14 cellular contexts compared by ENCODE assay signal in the genomic region with DNA sequence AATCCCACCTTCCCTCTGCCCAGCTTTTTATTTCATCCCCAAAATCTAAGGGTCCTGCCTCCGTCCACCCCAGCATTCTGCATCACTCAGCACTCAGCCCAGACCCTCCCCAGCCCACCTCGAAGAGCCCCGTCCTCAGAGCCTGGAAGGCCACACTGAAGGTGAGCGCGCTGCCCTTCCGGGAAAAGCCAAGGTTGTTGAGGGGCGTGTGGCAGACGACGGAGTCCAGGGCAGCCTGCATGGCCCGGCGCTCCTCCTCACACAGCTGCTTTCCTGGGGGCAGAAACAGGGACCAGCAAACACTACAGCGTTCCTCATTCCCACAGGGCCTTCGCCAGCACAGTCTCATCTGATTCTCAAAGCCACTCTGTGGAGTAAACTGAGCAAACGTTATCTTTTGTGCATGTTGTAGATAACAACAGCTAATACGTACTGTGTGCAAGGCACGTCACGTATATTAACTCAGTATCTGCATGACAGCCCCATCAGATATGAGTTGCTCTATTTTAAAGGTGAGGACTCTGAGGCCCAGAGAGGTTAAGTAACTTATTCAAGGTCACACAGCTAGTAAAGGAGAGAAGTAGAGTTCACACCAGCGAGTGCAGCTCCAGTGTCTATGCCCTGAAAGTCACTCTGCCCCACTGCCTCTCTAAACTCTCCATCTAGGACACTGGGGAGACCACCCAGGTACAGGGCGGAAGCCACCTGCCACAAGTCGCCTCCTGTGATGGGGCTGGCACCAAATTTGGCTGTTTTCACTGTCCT. TPM values are rescaled to one million over a fixed set of nuclear protein-coding genes. Genes with fewer than 3 reads are reported as not detected.
A peak's percentile ranks its signal among the peaks of the same experiment; 100 is the strongest.
DNase-seq lines count a peak whose midpoint lies in the region; ATAC-seq, FAIRE-seq and TF ChIP-seq lines count a peak whose summit lies in the region.
"Had no signal": no experiment of that assay in that cellular context is flagged by ENCODE, and none has a peak within 500 bp of the region (broad histone marks: within the 10 kb centered on the region; RNA-seq: fewer than 3 reads in every experiment).

No MANE protein-coding gene starts in this region.

- H3K4me3 ChIP-seq in HepG2 (replicated peaks in 1 of 3; ENCODE audit: insufficient read depth in 1 of 3, low read depth in 2 of 3, low read length in 3 of 3) (no peak overlapping the region), right lobe of liver (no peak overlapping the region), transverse colon (no peak overlapping the region)
- H3K4me3 ChIP-seq in effector memory CD4-positive, alpha-beta T cell (ENCODE audit: insufficient read depth, low read depth, low read length, poor library complexity, severe bottlenecking): no peak overlapping the region
- H3K4me3 ChIP-seq: cardiac muscle cell, pancreas had no signal

- TF ChIP-seq POLR2A in HepG2 (IDR thresholded peaks at IDR 0.05; ENCODE audit: insufficient read depth in 1 of 2, low read depth in 2 of 2, low read length in 2 of 2): no peak
- no peak for TF ChIP-seq POLR2A in right lobe of liver (IDR thresholded peaks at IDR 0.05)
- TF ChIP-seq POLR2A in transverse colon (IDR thresholded peaks at IDR 0.05): no peak

- peaks cover 6% of the 10 kb centered on the region; the same call in 1 of the 2 replicates for H4K20me1 ChIP-seq in HepG2 (ENCODE audit: insufficient read depth, low read length)

- CTCF ChIA-PET in HepG2 (lab: Yijun Ruan, JAX; ENCODE audit: low intra/inter-chr PET ratio, low total read pairs) (no interaction called here), RWPE1 (lab: Yijun Ruan, JAX) (interaction anchor here (0.6 to 1.1 kb wide), 2 partner anchors 21 to 23 kb away, joined by 3 read pairs; no protein-coding TSS in a partner anchor)

- WGBS in HepG2 (ENCODE audit: low lambda C conversion rate): 94% methylated on average over 20 of the region's 20 CpGs
- WGBS in right lobe of liver (ENCODE audit: insufficient coverage, low coverage, low lambda C conversion rate, missing lambda C conversion rate): 82% methylated on average over 15 of the region's 20 CpGs
- WGBS in transverse colon (ENCODE audit: low coverage in 1 of 2), 2 donors: 86% methylated on average over 20 of the region's 20 CpGs; no CpG with 5 or more reads in 1 of the 2 donors

- H3K27me3 ChIP-seq in HepG2 (ENCODE audit: control insufficient read depth in 1 of 2, insufficient read depth in 2 of 2, low read length in 2 of 2) (peaks cover 0 to 4% of the 10 kb centered on the region in 2 experiments; a peak in 1 of 5 replicates), right lobe of liver (no peaks in the 10 kb centered on the region), transverse colon (no peaks in the 10 kb centered on the region)
- H3K27me3 ChIP-seq in effector memory CD4-positive, alpha-beta T cell (replicated peaks; ENCODE audit: control insufficient read depth, insufficient read depth, low read length, poor library complexity, severe bottlenecking): no peaks in the 10 kb centered on the region
- H3K27me3 ChIP-seq: cardiac muscle cell, pancreas had no signal

- POLR2A ChIA-PET in HepG2 (lab: Yijun Ruan, JAX): no interaction called here
- POLR2A ChIA-PET in RWPE1 (lab: Yijun Ruan, JAX; ENCODE audit: low non-redundant PET): interaction anchor here (0.5 to 1.4 kb wide), 2 partner anchors 21 to 273 kb away, joined by 4 read pairs; partner anchors contain the start of gene ZCWPW1

- no peak for TF ChIP-seq RAD21 in HepG2 (CRISPR knock-in tag; IDR thresholded peaks at IDR 0.05)

- H3K4me2 ChIP-seq in HepG2 (ENCODE audit: low read depth, low read length): no peak overlapping the region

- no peak for ATAC-seq in HepG2
- ATAC-seq in right lobe of liver: no peak
- ATAC-seq in HG03520 (IDR thresholded peaks at IDR 0.05; ENCODE audit: unreplicated experiment): no peak
- ATAC-seq: pancreas, PC-3 had no signal

- intact Hi-C loops in HepG2 (cut with micrococcal nuclease; ENCODE audit: unreplicated experiment) (no loop called here), right lobe of liver (cut with DNase I) (no loop called here), transverse colon (cut with DNase I; ENCODE audit: low total_unique reads) (no loop called here)

- peaks cover 6 to 24% of the 10 kb centered on the region in 2 experiments for H3K36me3 ChIP-seq in HepG2 (replicated peaks in 1 of 2; ENCODE audit: control insufficient read depth in 1 of 2, insufficient read depth in 2 of 2, low read length in 2 of 2)
- peaks cover 0 to 18% (median 4%) of the 10 kb centered on the region in 4 donors for H3K36me3 ChIP-seq in right lobe of liver
- peaks cover 37% of the 10 kb centered on the region for H3K36me3 ChIP-seq in effector memory CD4-positive, alpha-beta T cell (ENCODE audit: control insufficient read depth, insufficient read depth, low read length)
- H3K36me3 ChIP-seq in transverse colon: peaks cover 0 to 6% (median 0%) of the 10 kb centered on the region in 4 donors
- H3K36me3 ChIP-seq: pancreas had no signal

- H3K9me3 ChIP-seq in HepG2 (ENCODE audit: low read length) (no peaks in the 10 kb centered on the region), right lobe of liver (no peaks in the 10 kb centered on the region), transverse colon (no peaks in the 10 kb centered on the region)
- no peaks in the 10 kb centered on the region for H3K9me3 ChIP-seq in effector memory CD4-positive, alpha-beta T cell (ENCODE audit: control insufficient read depth, low read length)
- H3K9me3 ChIP-seq: pancreas had no signal

- peaks cover 68% of the 10 kb centered on the region for H3K4me1 ChIP-seq in HepG2 (ENCODE audit: insufficient read depth, low read length)
- H3K4me1 ChIP-seq in right lobe of liver: peaks cover 0 to 13% (median 0%) of the 10 kb centered on the region in 4 donors
- H3K4me1 ChIP-seq in effector memory CD4-positive, alpha-beta T cell (ENCODE audit: control insufficient read depth, insufficient read depth, low read length, poor library complexity, severe bottlenecking): peaks cover 21% of the 10 kb centered on the region
- peaks cover 24 to 79% (median 51%) of the 10 kb centered on the region in 4 donors for H3K4me1 ChIP-seq in transverse colon

- no peak for DNase-seq in HepG2 (ENCODE audit: low spot score)
- DNase-seq in right lobe of liver: no peak
- DNase-seq in RWPE1 (ENCODE audit: low spot score): no peak
- DNase-seq in effector memory CD4-positive, alpha-beta T cell: no peak
- DNase-seq in transverse colon: no peak
- DNase-seq in SW480 (ENCODE audit: low spot score): no peak
- no peak for DNase-seq in effector CD4-positive, alpha-beta T cell
- DNase-seq: activated CD4-positive, alpha-beta T cell treated with anti-CD3 and anti-CD28 coated beads for 48 hours; PC-3 had no signal

- H3K27ac ChIP-seq in HepG2 (ENCODE audit: extremely low read length, insufficient read depth, low read length) (no peak overlapping the region), right lobe of liver (no peak overlapping the region), RWPE1 (peak overlapping the region; percentile 93), transverse colon (peak overlapping the region; percentile 89 to 91 (median 90))
- peak overlapping the region; percentile 89 for H3K27ac ChIP-seq in effector memory CD4-positive, alpha-beta T cell (ENCODE audit: insufficient read depth, low read length, poor library complexity, severe bottlenecking)
- H3K27ac ChIP-seq: pancreas had no signal

- FAIRE-seq in HepG2 (lab: Jason Lieb, UNC): no peak
- FAIRE-seq: frontal cortex, GM12892, pancreas had no signal

- no TSS peak for BruUV-seq in HepG2 (replicated peaks; lab: Mats Ljungman, UMichigan)

- peaks cover 2% of the 10 kb centered on the region for H3K79me2 ChIP-seq in HepG2 (ENCODE audit: insufficient read depth, low read length)

- no peak overlapping the region for H2AFZ ChIP-seq in HepG2 (ENCODE audit: low read length)

- in situ Hi-C loops in HepG2 (cut with HindIII; ENCODE audit: extremely low pct_ligation_motif_present, low pct_unique_long_range_greater_than_20kb): no loop called here
- in situ Hi-C loops in transverse colon (cut with MboI; ENCODE audit: low pct_ligation_motif_present in 1 of 4, low pct_unique_long_range_greater_than_20kb in 1 of 4, low sequenced_read_pairs in 3 of 4): no loop called here

- H3K9ac ChIP-seq in HepG2 (ENCODE audit: insufficient read depth, low read depth, low read length): no peak overlapping the region

- TF ChIP-seq CTCF in HepG2 (CRISPR knock-in tag; IDR thresholded peaks at IDR 0.05) (no peak), right lobe of liver (IDR thresholded peaks at IDR 0.05) (no peak), RWPE1 (conservative IDR thresholded peaks at IDR 0.05; ENCODE audit: low read depth) (no peak), transverse colon (IDR thresholded peaks at IDR 0.05) (no peak)

- TF ChIP-seq EP300 in HepG2 (IDR thresholded peaks at IDR 0.05; ENCODE audit: low read depth in 2 of 2, low read length in 2 of 2): no peak
- no peak for TF ChIP-seq EP300 in HepG2 (CRISPR knock-in tag; IDR thresholded peaks at IDR 0.05; ENCODE audit: borderline replicate concordance)
- no peak for TF ChIP-seq EP300 in transverse colon (IDR thresholded peaks at IDR 0.05; ENCODE audit: low read depth)

RNA-seq across cellular contexts. Expression of gene TRAPPC14, which starts 2.8 kb away (rescaled TPM):
- 2.0 and 9.6 TPM in 2 replicates for total RNA-seq in HepG2 (2016; rRNA removed; fragmentation: Illumina TruSeq; extraction: Trizol)
- total RNA-seq in HepG2 (2016; cell fraction: cytosol; rRNA removed; fragmentation: Illumina TruSeq; extraction: Trizol; ENCODE audit: low read depth): 1.5 and 1.8 TPM in 2 replicates
- 2.3 and 9.9 TPM in 2 replicates for total RNA-seq in HepG2 (2016; cell fraction: insoluble cytoplasmic fraction; rRNA removed; fragmentation: Illumina TruSeq; extraction: Trizol)
- total RNA-seq in HepG2 (2016; cell fraction: membrane; rRNA removed; fragmentation: Illumina TruSeq; extraction: Trizol): 3.1 and 3.3 TPM in 2 replicates
- total RNA-seq in HepG2 (2016; cell fraction: nucleus; rRNA removed; fragmentation: Illumina TruSeq; extraction: Trizol): 15.6 and 20.8 TPM in 2 replicates
- 4.7 and 7.0 TPM in 2 replicates for polyA plus RNA-seq in HepG2 (2011; rRNA removed)
- polyA plus RNA-seq in HepG2 (2011; cell fraction: cytosol; rRNA removed): 1.6 and 1.7 TPM in 2 replicates
- 46.2 and 74.5 TPM in 2 replicates for polyA plus RNA-seq in HepG2 (2011; cell fraction: nucleus; rRNA removed)
- 7.0 and 9.8 TPM in 2 replicates for polyA plus RNA-seq in HepG2 (2012)
- 1.8 TPM in 2 replicates for polyA plus RNA-seq in HepG2 (2016; cell fraction: cytosol; fragmentation: Illumina TruSeq; extraction: Trizol; ENCODE audit: low read depth)
- 3.5 and 4.4 TPM in 2 replicates for polyA plus RNA-seq in HepG2 (2016; cell fraction: insoluble cytoplasmic fraction; fragmentation: Illumina TruSeq; extraction: Trizol; ENCODE audit: low read depth)
- 3.1 TPM in 2 replicates for polyA plus RNA-seq in HepG2 (2016; cell fraction: membrane; fragmentation: Illumina TruSeq; extraction: Trizol; ENCODE audit: low read depth)
- 51.8 and 52.2 TPM in 2 replicates for polyA plus RNA-seq in HepG2 (2016; cell fraction: nucleus; fragmentation: Illumina TruSeq; extraction: Trizol; ENCODE audit: insufficient read depth, low read depth)
- polyA minus RNA-seq in HepG2 (2011; rRNA and poly(A)+ RNA removed; ENCODE audit: low replicate concordance): 10.0 and 12.3 TPM in 2 replicates
- 1.5 and 2.7 TPM in 2 replicates for polyA minus RNA-seq in HepG2 (2011; cell fraction: cytosol; rRNA and poly(A)+ RNA removed)
- 15.2 and 18.6 TPM in 2 replicates for polyA minus RNA-seq in HepG2 (2011; cell fraction: nucleus; rRNA and poly(A)+ RNA removed)
- 10 to 100 TPM in 4 of 6 experiments, 1 to 10 TPM in 2; 8.2 to 14.6 (median 10.3) TPM for total RNA-seq in right lobe of liver
- total RNA-seq in transverse colon: 100 to 1,000 TPM in 1 of 4 donors, 10 to 100 TPM in 3; 43.5 to 111 (median 51.2) TPM

RNA-seq across cellular contexts. Expression of gene LAMTOR4, which starts 7.0 kb away (rescaled TPM):
- total RNA-seq in HepG2 (2016; rRNA removed; fragmentation: Illumina TruSeq; extraction: Trizol): 115 and 120 TPM in 2 replicates
- total RNA-seq in HepG2 (2016; cell fraction: cytosol; rRNA removed; fragmentation: Illumina TruSeq; extraction: Trizol; ENCODE audit: low read depth): 39.3 and 64.2 TPM in 2 replicates
- 113 and 130 TPM in 2 replicates for total RNA-seq in HepG2 (2016; cell fraction: insoluble cytoplasmic fraction; rRNA removed; fragmentation: Illumina TruSeq; extraction: Trizol)
- 64.6 and 78.5 TPM in 2 replicates for total RNA-seq in HepG2 (2016; cell fraction: membrane; rRNA removed; fragmentation: Illumina TruSeq; extraction: Trizol)
- 43.3 and 51.5 TPM in 2 replicates for total RNA-seq in HepG2 (2016; cell fraction: nucleus; rRNA removed; fragmentation: Illumina TruSeq; extraction: Trizol)
- 111 and 118 TPM in 2 replicates for polyA plus RNA-seq in HepG2 (2011; rRNA removed)
- polyA plus RNA-seq in HepG2 (2011; cell fraction: cytosol; rRNA removed): 170 and 243 TPM in 2 replicates
- polyA plus RNA-seq in HepG2 (2011; cell fraction: nucleus; rRNA removed): 155 and 156 TPM in 2 replicates
- polyA plus RNA-seq in HepG2 (2012): 58.9 and 63.9 TPM in 2 replicates
- 44.3 and 58.0 TPM in 2 replicates for polyA plus RNA-seq in HepG2 (2016; cell fraction: cytosol; fragmentation: Illumina TruSeq; extraction: Trizol; ENCODE audit: low read depth)
- polyA plus RNA-seq in HepG2 (2016; cell fraction: insoluble cytoplasmic fraction; fragmentation: Illumina TruSeq; extraction: Trizol; ENCODE audit: low read depth): 97.2 and 108 TPM in 2 replicates
- polyA plus RNA-seq in HepG2 (2016; cell fraction: membrane; fragmentation: Illumina TruSeq; extraction: Trizol; ENCODE audit: low read depth): 53.6 and 55.9 TPM in 2 replicates
- 100 and 103 TPM in 2 replicates for polyA plus RNA-seq in HepG2 (2016; cell fraction: nucleus; fragmentation: Illumina TruSeq; extraction: Trizol; ENCODE audit: insufficient read depth, low read depth)
- polyA minus RNA-seq in HepG2 (2011; rRNA and poly(A)+ RNA removed; ENCODE audit: low replicate concordance): 38.7 and 82.7 TPM in 2 replicates
- 11.4 and 11.6 TPM in 2 replicates for polyA minus RNA-seq in HepG2 (2011; cell fraction: cytosol; rRNA and poly(A)+ RNA removed)
- polyA minus RNA-seq in HepG2 (2011; cell fraction: nucleus; rRNA and poly(A)+ RNA removed): 13.3 and 15.4 TPM in 2 replicates
- 10 to 100 TPM; 35.8 to 66.6 (median 44.9) TPM for total RNA-seq in right lobe of liver
- 100 to 1,000 TPM; 105 to 403 (median 256) TPM for total RNA-seq in transverse colon

RNA-seq across cellular contexts. Expression of gene GAL3ST4, which starts 12.7 kb away (rescaled TPM):
- 0.29 TPM in 1 of 2 replicates, not detected in the other for total RNA-seq in HepG2 (2016; rRNA removed; fragmentation: Illumina TruSeq; extraction: Trizol)
- total RNA-seq in HepG2 (2016; cell fraction: cytosol; rRNA removed; fragmentation: Illumina TruSeq; extraction: Trizol; ENCODE audit: low read depth): not detected in 2 replicates
- total RNA-seq in HepG2 (2016; cell fraction: insoluble cytoplasmic fraction; rRNA removed; fragmentation: Illumina TruSeq; extraction: Trizol): 0.07 and 0.13 TPM in 2 replicates
- total RNA-seq in HepG2 (2016; cell fraction: membrane; rRNA removed; fragmentation: Illumina TruSeq; extraction: Trizol): 0.06 and 0.14 TPM in 2 replicates
- total RNA-seq in HepG2 (2016; cell fraction: nucleus; rRNA removed; fragmentation: Illumina TruSeq; extraction: Trizol): 0.28 and 0.34 TPM in 2 replicates
- polyA plus RNA-seq in HepG2 (2011; rRNA removed): 0.41 and 0.73 TPM in 2 replicates
- 0.24 and 0.25 TPM in 2 replicates for polyA plus RNA-seq in HepG2 (2011; cell fraction: cytosol; rRNA removed)
- polyA plus RNA-seq in HepG2 (2011; cell fraction: nucleus; rRNA removed): 1.7 and 1.8 TPM in 2 replicates
- 0.35 and 0.71 TPM in 2 replicates for polyA plus RNA-seq in HepG2 (2012)
- polyA plus RNA-seq in HepG2 (2016; cell fraction: cytosol; fragmentation: Illumina TruSeq; extraction: Trizol; ENCODE audit: low read depth): 0.15 TPM in 1 of 2 replicates, not detected in the other
- 0.22 and 0.42 TPM in 2 replicates for polyA plus RNA-seq in HepG2 (2016; cell fraction: insoluble cytoplasmic fraction; fragmentation: Illumina TruSeq; extraction: Trizol; ENCODE audit: low read depth)
- polyA plus RNA-seq in HepG2 (2016; cell fraction: membrane; fragmentation: Illumina TruSeq; extraction: Trizol; ENCODE audit: low read depth): 0.13 and 0.14 TPM in 2 replicates
- polyA plus RNA-seq in HepG2 (2016; cell fraction: nucleus; fragmentation: Illumina TruSeq; extraction: Trizol; ENCODE audit: insufficient read depth, low read depth): 0.70 and 1.3 TPM in 2 replicates
- polyA minus RNA-seq in HepG2 (2011; rRNA and poly(A)+ RNA removed; ENCODE audit: low replicate concordance): 0.58 and 0.64 TPM in 2 replicates
- polyA minus RNA-seq in HepG2 (2011; cell fraction: cytosol; rRNA and poly(A)+ RNA removed): not detected in 2 replicates
- polyA minus RNA-seq in HepG2 (2011; cell fraction: nucleus; rRNA and poly(A)+ RNA removed): 0.25 and 0.26 TPM in 2 replicates
- 1 to 10 TPM in 1 of 6 experiments, under 1 TPM in 4, not detected in 1; 0.12 to 1.1 (median 0.56) TPM for total RNA-seq in right lobe of liver
- 1 to 10 TPM in 3 of 4 donors, not detected in 1; 2.0 to 5.1 (median 3.8) TPM for total RNA-seq in transverse colon

RNA-seq across cellular contexts. Expression of gene GPC2, which starts 21.4 kb away (rescaled TPM):
- 0.10 and 0.64 TPM in 2 replicates for total RNA-seq in HepG2 (2016; rRNA removed; fragmentation: Illumina TruSeq; extraction: Trizol)
- 0.35 TPM in 1 of 2 replicates, not detected in the other for total RNA-seq in HepG2 (2016; cell fraction: cytosol; rRNA removed; fragmentation: Illumina TruSeq; extraction: Trizol; ENCODE audit: low read depth)
- total RNA-seq in HepG2 (2016; cell fraction: insoluble cytoplasmic fraction; rRNA removed; fragmentation: Illumina TruSeq; extraction: Trizol): 1.0 TPM in 1 of 2 replicates, not detected in the other
- 0.12 and 0.14 TPM in 2 replicates for total RNA-seq in HepG2 (2016; cell fraction: membrane; rRNA removed; fragmentation: Illumina TruSeq; extraction: Trizol)
- total RNA-seq in HepG2 (2016; cell fraction: nucleus; rRNA removed; fragmentation: Illumina TruSeq; extraction: Trizol): 2.1 and 2.7 TPM in 2 replicates
- polyA plus RNA-seq in HepG2 (2011; rRNA removed): 0.76 and 0.78 TPM in 2 replicates
- polyA plus RNA-seq in HepG2 (2011; cell fraction: cytosol; rRNA removed): 0.46 and 0.51 TPM in 2 replicates
- polyA plus RNA-seq in HepG2 (2011; cell fraction: nucleus; rRNA removed): 6.6 and 8.4 TPM in 2 replicates
- 0.68 and 1.2 TPM in 2 replicates for polyA plus RNA-seq in HepG2 (2012)
- polyA plus RNA-seq in HepG2 (2016; cell fraction: cytosol; fragmentation: Illumina TruSeq; extraction: Trizol; ENCODE audit: low read depth): 0.05 TPM in 1 of 2 replicates, not detected in the other
- polyA plus RNA-seq in HepG2 (2016; cell fraction: insoluble cytoplasmic fraction; fragmentation: Illumina TruSeq; extraction: Trizol; ENCODE audit: low read depth): 0.38 and 0.47 TPM in 2 replicates
- polyA plus RNA-seq in HepG2 (2016; cell fraction: membrane; fragmentation: Illumina TruSeq; extraction: Trizol; ENCODE audit: low read depth): 0.07 TPM in 1 of 2 replicates, not detected in the other
- polyA plus RNA-seq in HepG2 (2016; cell fraction: nucleus; fragmentation: Illumina TruSeq; extraction: Trizol; ENCODE audit: insufficient read depth, low read depth): 3.9 and 4.1 TPM in 2 replicates
- polyA minus RNA-seq in HepG2 (2011; rRNA and poly(A)+ RNA removed; ENCODE audit: low replicate concordance): 0.94 and 1.2 TPM in 2 replicates
- polyA minus RNA-seq in HepG2 (2011; cell fraction: cytosol; rRNA and poly(A)+ RNA removed): 0.49 TPM in 1 of 2 replicates, not detected in the other
- 0.90 and 3.9 TPM in 2 replicates for polyA minus RNA-seq in HepG2 (2011; cell fraction: nucleus; rRNA and poly(A)+ RNA removed)
- under 1 TPM in 2 of 6 experiments, not detected in 4; 0.35 to 0.40 TPM for total RNA-seq in right lobe of liver
- total RNA-seq in transverse colon: 10 to 100 TPM in 2 of 4 donors, 1 to 10 TPM in 1, not detected in 1; 3.5 to 17.2 (median 12.5) TPM

RNA-seq across cellular contexts. Expression of gene STAG3, which starts 22.0 kb away (rescaled TPM):
- total RNA-seq in HepG2 (2016; rRNA removed; fragmentation: Illumina TruSeq; extraction: Trizol) (0.22 and 0.33 TPM in 2 replicates), right lobe of liver (1 to 10 TPM in 4 of 6 experiments, under 1 TPM in 2; 0.81 to 5.9 (median 4.4) TPM), transverse colon (1 to 10 TPM in 2 of 4 donors, under 1 TPM in 1, not detected in 1; 0.96 to 9.4 (median 2.2) TPM)
- total RNA-seq in HepG2 (2016; cell fraction: cytosol; rRNA removed; fragmentation: Illumina TruSeq; extraction: Trizol; ENCODE audit: low read depth): not detected in 2 replicates
- 0.15 and 0.43 TPM in 2 replicates for total RNA-seq in HepG2 (2016; cell fraction: insoluble cytoplasmic fraction; rRNA removed; fragmentation: Illumina TruSeq; extraction: Trizol)
- 0.10 TPM in 1 of 2 replicates, not detected in the other for total RNA-seq in HepG2 (2016; cell fraction: membrane; rRNA removed; fragmentation: Illumina TruSeq; extraction: Trizol)
- total RNA-seq in HepG2 (2016; cell fraction: nucleus; rRNA removed; fragmentation: Illumina TruSeq; extraction: Trizol): 1.1 and 1.7 TPM in 2 replicates
- 0.09 and 0.12 TPM in 2 replicates for polyA plus RNA-seq in HepG2 (2011; rRNA removed)
- polyA plus RNA-seq in HepG2 (2011; cell fraction: cytosol; rRNA removed): 0.05 and 0.08 TPM in 2 replicates
- 0.80 and 1.3 TPM in 2 replicates for polyA plus RNA-seq in HepG2 (2011; cell fraction: nucleus; rRNA removed)
- 2.9 and 4.8 TPM in 2 replicates for polyA plus RNA-seq in HepG2 (2012)
- not detected in 2 replicates for polyA plus RNA-seq in HepG2 (2016; cell fraction: cytosol; fragmentation: Illumina TruSeq; extraction: Trizol; ENCODE audit: low read depth)
- not detected in 2 replicates for polyA plus RNA-seq in HepG2 (2016; cell fraction: insoluble cytoplasmic fraction; fragmentation: Illumina TruSeq; extraction: Trizol; ENCODE audit: low read depth)
- not detected in 2 replicates for polyA plus RNA-seq in HepG2 (2016; cell fraction: membrane; fragmentation: Illumina TruSeq; extraction: Trizol; ENCODE audit: low read depth)
- 0.81 and 0.92 TPM in 2 replicates for polyA plus RNA-seq in HepG2 (2016; cell fraction: nucleus; fragmentation: Illumina TruSeq; extraction: Trizol; ENCODE audit: insufficient read depth, low read depth)
- polyA minus RNA-seq in HepG2 (2011; rRNA and poly(A)+ RNA removed; ENCODE audit: low replicate concordance): 0.06 and 1.5 TPM in 2 replicates
- polyA minus RNA-seq in HepG2 (2011; cell fraction: cytosol; rRNA and poly(A)+ RNA removed): not detected in 2 replicates
- polyA minus RNA-seq in HepG2 (2011; cell fraction: nucleus; rRNA and poly(A)+ RNA removed): 0.52 and 0.62 TPM in 2 replicates

Comparison
In these comparisons a context has a peak if more than half of its experiments do, and no peak if none do; other contexts are left out.
1. H3K27ac ChIP-seq: peak in RWPE1 (single experiment), effector memory CD4-positive, alpha-beta T cell (single experiment) and transverse colon (4 of 4); none in HepG2 (single experiment) and right lobe of liver (0 of 3).